In genomic region chr7:116956515-116956804, GRCh38 we compare ENCODE assay signal across 11 cellular contexts. TPM values are rescaled to one million over a fixed set of nuclear protein-coding genes. Genes with fewer than 3 reads are reported as not detected.
DNase-seq lines count a peak whose midpoint lies in the region; ATAC-seq and TF ChIP-seq lines count a peak whose summit lies in the region.
"Had no signal": no experiment of that assay in that cellular context is flagged by ENCODE, and none has a peak within 500 bp of the region (broad histone marks: within the 10 kb centered on the region; RNA-seq: fewer than 3 reads in every experiment).

No MANE protein-coding gene starts in this region.

- no peak for TF ChIP-seq CTCF in lung (IDR thresholded peaks at IDR 0.05; ENCODE audit: control extremely low read depth, extremely low read depth)

- no peaks in the 10 kb centered on the region for H3K9me3 ChIP-seq in lung (ENCODE audit: control insufficient read depth in 2 of 2, insufficient read depth in 1 of 2, low read length in 1 of 2)
- H3K9me3 ChIP-seq in thymus (ENCODE audit: control insufficient read depth), result peaks cover 1% of the 10 kb centered on the region

- H3K27ac Mint-ChIP-seq in IgD-negative memory B cell, result peak overlapping the region in 2 of 3 donors; percentile 54 to 73
- peak overlapping the region; percentile 12 for H3K27ac Mint-ChIP-seq in activated T-helper 2 cell treated with anti-CD3 and anti-CD28 coated beads, Interferon-gamma antibody, Interleukin-2, Interleukin-4, amounts not matched to agents 10 μg/mL and 5 μg/mL and 100 μg/mL, durations not matched to agents 14 hours and 24 hours and 36 hours
- H3K27ac Mint-ChIP-seq: activated naive CD8-positive, alpha-beta T cell treated with anti-CD3 and anti-CD28 coated beads, Interleukin-2, amount 50 U/mL, for 24 hours had no signal

- H3K4me1 ChIP-seq in lung (ENCODE audit: control insufficient read depth in 2 of 2, insufficient read depth in 2 of 2, low read length in 2 of 2), result peaks cover 5 to 13% of the 10 kb centered on the region in 2 donors
- no peaks in the 10 kb centered on the region for H3K4me1 ChIP-seq in thymus (ENCODE audit: control insufficient read depth, insufficient read depth, low read length)

- H3K36me3 ChIP-seq in lung (ENCODE audit: control insufficient read depth in 2 of 2, insufficient read depth in 2 of 2, low read length in 2 of 2) (peaks cover 0 to 1% of the 10 kb centered on the region in 2 donors), thymus (ENCODE audit: control insufficient read depth, insufficient read depth) (no peaks in the 10 kb centered on the region)

- intact Hi-C loops in activated T-helper 2 cell treated with anti-CD3 and anti-CD28 coated beads, Interferon-gamma antibody, Interleukin-2, Interleukin-4, amounts not matched to agents 10 μg/mL and 5 μg/mL and 100 μg/mL, durations not matched to agents 14 hours and 24 hours and 36 hours (cut with micrococcal nuclease), result loop anchor here (10.0 kb wide), 1 partner anchor 742 kb away; the partner anchor contains the start of gene TES

- ATAC-seq in lung (ENCODE audit: insufficient read depth, low FRiP score) (no peak), GM19023 (IDR thresholded peaks at IDR 0.05; ENCODE audit: unreplicated experiment) (no peak)

- H3K27me3 Mint-ChIP-seq in IgD-negative memory B cell, result no peaks in the 10 kb centered on the region
- no peaks in the 10 kb centered on the region for H3K27me3 Mint-ChIP-seq in activated T-helper 2 cell treated with anti-CD3 and anti-CD28 coated beads, Interferon-gamma antibody, Interleukin-2, Interleukin-4, amounts not matched to agents 10 μg/mL and 5 μg/mL and 100 μg/mL, durations not matched to agents 14 hours and 24 hours and 36 hours (ENCODE audit: low read depth)

- no peak overlapping the region for H3K4me3 ChIP-seq in lung
- H3K4me3 ChIP-seq in thymus (ENCODE audit: low read length), result no peak overlapping the region

- H3K36me3 Mint-ChIP-seq in IgD-negative memory B cell, result no peaks in the 10 kb centered on the region
- peaks cover 9% of the 10 kb centered on the region for H3K36me3 Mint-ChIP-seq in activated T-helper 2 cell treated with anti-CD3 and anti-CD28 coated beads, Interferon-gamma antibody, Interleukin-2, Interleukin-4, amounts not matched to agents 10 μg/mL and 5 μg/mL and 100 μg/mL, durations not matched to agents 14 hours and 24 hours and 36 hours (ENCODE audit: low read depth)

- H3K9me3 Mint-ChIP-seq in IgD-negative memory B cell, result no peaks in the 10 kb centered on the region
- H3K9me3 Mint-ChIP-seq in activated T-helper 2 cell treated with anti-CD3 and anti-CD28 coated beads, Interferon-gamma antibody, Interleukin-2, Interleukin-4, amounts not matched to agents 10 μg/mL and 5 μg/mL and 100 μg/mL, durations not matched to agents 14 hours and 24 hours and 36 hours, result peaks cover 3% of the 10 kb centered on the region
- H3K9me3 Mint-ChIP-seq: activated naive CD8-positive, alpha-beta T cell treated with anti-CD3 and anti-CD28 coated beads, Interleukin-2, amount 50 U/mL, for 24 hours had no signal

- WGBS in lung, 2 donors, result 85 to 93% methylated on average over 1 of the region's 1 CpG
- WGBS in thymus, result 81% methylated on average over 1 of the region's 1 CpG

- H3K4me1 Mint-ChIP-seq in IgD-negative memory B cell, result peaks cover 14 to 26% (median 25%) of the 10 kb centered on the region in 3 donors
- peaks cover 33% of the 10 kb centered on the region for H3K4me1 Mint-ChIP-seq in activated T-helper 2 cell treated with anti-CD3 and anti-CD28 coated beads, Interferon-gamma antibody, Interleukin-2, Interleukin-4, amounts not matched to agents 10 μg/mL and 5 μg/mL and 100 μg/mL, durations not matched to agents 14 hours and 24 hours and 36 hours (ENCODE audit: low read depth)

- H3K27me3 ChIP-seq in lung (ENCODE audit: control insufficient read depth, insufficient read depth) (no peaks in the 10 kb centered on the region), thymus (ENCODE audit: control insufficient read depth, insufficient read depth) (no peaks in the 10 kb centered on the region)

- peak overlapping the region in 1 of 4 donors; percentile 97 for H3K4me3 Mint-ChIP-seq in IgD-negative memory B cell
- H3K4me3 Mint-ChIP-seq in activated T-helper 2 cell treated with anti-CD3 and anti-CD28 coated beads, Interferon-gamma antibody, Interleukin-2, Interleukin-4, amounts not matched to agents 10 μg/mL and 5 μg/mL and 100 μg/mL, durations not matched to agents 14 hours and 24 hours and 36 hours (ENCODE audit: low read depth), result no peak overlapping the region
- H3K4me3 Mint-ChIP-seq: activated naive CD8-positive, alpha-beta T cell treated with anti-CD3 and anti-CD28 coated beads, Interleukin-2, amount 50 U/mL, for 24 hours had no signal

- no peak for DNase-seq in activated T-helper 2 cell treated with anti-CD3 and anti-CD28 coated beads, Interferon-gamma antibody, Interleukin-2, Interleukin-4, amounts not matched to agents 10 μg/mL and 5 μg/mL and 100 μg/mL, durations not matched to agents 14 hours and 24 hours and 36 hours (ENCODE audit: low spot score)
- DNase-seq in lung (ENCODE audit: low spot score) (no peak), NK-92 (lab: John Stamatoyannopoulos, UW; ENCODE audit: unreplicated experiment) (no peak)
- no peak for DNase-seq in activated effector memory CD4-positive, alpha-beta T cell treated with anti-CD3 and anti-CD28 coated beads, Interleukin-2, amount 50 U/mL, for 16 hours
- DNase-seq: activated naive CD8-positive, alpha-beta T cell treated with anti-CD3 and anti-CD28 coated beads, Interleukin-2, amount 50 U/mL, for 24 hours; cortex of kidney; EL had no signal

- H3K27ac ChIP-seq in lung (ENCODE audit: low read depth in 1 of 2, low read length in 1 of 2) (peak overlapping the region; percentile 36 to 77), thymus (ENCODE audit: low read depth) (peak overlapping the region; percentile 6)
- H3K27ac ChIP-seq: parathyroid adenoma had no signal

RNA-seq across cellular contexts. Expression of gene ST7, which starts 3.2 kb away (rescaled TPM):
- polyA plus RNA-seq in IgD-negative memory B cell, result 4.4 TPM
- total RNA-seq in activated T-helper 2 cell treated with anti-CD3 and anti-CD28 coated beads, Interferon-gamma antibody, Interleukin-2, Interleukin-4, amounts not matched to agents 10 μg/mL and 5 μg/mL and 100 μg/mL, durations not matched to agents 14 hours and 24 hours and 36 hours, result 8.0 and 10.0 TPM in 2 replicates
- total RNA-seq in lung, result 10 to 100 TPM; 45.2 to 57.2 TPM
- 10 to 100 TPM; 22.4 to 38.1 TPM for polyA plus RNA-seq in lung
- polyA plus RNA-seq in thymus, result 11.5 TPM
